In genomic region chr5:151427258-151427657, GRCh38 we compare ENCODE assay signal across 11 cellular contexts. TPM values are rescaled to one million over a fixed set of nuclear protein-coding genes. Genes with fewer than 3 reads are reported as not detected.
DNase-seq lines count a peak whose midpoint lies in the region; ATAC-seq and TF ChIP-seq lines count a peak whose summit lies in the region.
"Had no signal": no experiment of that assay in that cellular context is flagged by ENCODE, and none has a peak within 500 bp of the region (broad histone marks: within the 10 kb centered on the region; RNA-seq: fewer than 3 reads in every experiment).

No MANE protein-coding gene starts in this region.

- H3K27ac Mint-ChIP-seq in activated CD8-positive, alpha-beta T cell treated with anti-CD3 and anti-CD28 coated beads for 36 hours = no peak overlapping the region
- no peak overlapping the region for H3K27ac Mint-ChIP-seq in activated CD8-positive, alpha-beta T cell treated with anti-CD3 and anti-CD28 coated beads, Interleukin-2, amount 10 ng/mL, durations not matched to agents 7 days and 5 days
- H3K27ac Mint-ChIP-seq: effector memory CD8-positive, alpha-beta T cell had no signal

- intact Hi-C loops in activated CD8-positive, alpha-beta T cell treated with anti-CD3 and anti-CD28 coated beads for 36 hours (cut with micrococcal nuclease) = no loop called here

- DNase-seq in activated CD8-positive, alpha-beta T cell treated with anti-CD3 and anti-CD28 coated beads for 36 hours = no peak
- no peak for DNase-seq in activated CD8-positive, alpha-beta T cell treated with anti-CD3 and anti-CD28 coated beads, Interleukin-2, amount 10 ng/mL, durations not matched to agents 7 days and 5 days
- DNase-seq in stimulated activated CD8-positive, alpha-beta memory T cell treated with anti-CD3 and anti-CD28 coated beads, Interleukin-4, amount 100 ng/mL, for 48 hours = peak; percentile 30
- DNase-seq in activated effector memory CD4-positive, alpha-beta T cell treated with anti-CD3 and anti-CD28 coated beads, Interleukin-2, amount 50 U/mL, for 16 hours = no peak
- no peak for DNase-seq in cerebellum (ENCODE audit: low spot score)
- DNase-seq: effector memory CD8-positive, alpha-beta T cell; left ventricle myocardium inferior had no signal

- H3K4me1 Mint-ChIP-seq in activated CD8-positive, alpha-beta T cell treated with anti-CD3 and anti-CD28 coated beads for 36 hours (ENCODE audit: low read depth) = no peaks in the 10 kb centered on the region
- H3K4me1 Mint-ChIP-seq in activated CD8-positive, alpha-beta T cell treated with anti-CD3 and anti-CD28 coated beads, Interleukin-2, amount 10 ng/mL, durations not matched to agents 7 days and 5 days (ENCODE audit: low read depth) = no peaks in the 10 kb centered on the region

- H3K9me3 Mint-ChIP-seq in activated CD8-positive, alpha-beta T cell treated with anti-CD3 and anti-CD28 coated beads for 36 hours = peaks cover 2% of the 10 kb centered on the region
- H3K9me3 Mint-ChIP-seq in activated CD8-positive, alpha-beta T cell treated with anti-CD3 and anti-CD28 coated beads, Interleukin-2, amount 10 ng/mL, durations not matched to agents 7 days and 5 days (ENCODE audit: insufficient read depth) = no peaks in the 10 kb centered on the region
- H3K9me3 Mint-ChIP-seq: effector memory CD8-positive, alpha-beta T cell had no signal

- peaks cover 10% of the 10 kb centered on the region for H3K27me3 Mint-ChIP-seq in activated CD8-positive, alpha-beta T cell treated with anti-CD3 and anti-CD28 coated beads for 36 hours
- peaks cover 23% of the 10 kb centered on the region for H3K27me3 Mint-ChIP-seq in activated CD8-positive, alpha-beta T cell treated with anti-CD3 and anti-CD28 coated beads, Interleukin-2, amount 10 ng/mL, durations not matched to agents 7 days and 5 days (ENCODE audit: low read depth)

- TF ChIP-seq CTCF in activated CD8-positive, alpha-beta T cell treated with anti-CD3 and anti-CD28 coated beads for 36 hours (IDR thresholded peaks at IDR 0.05) = no peak

- CTCF ChIA-PET in activated CD8-positive, alpha-beta T cell treated with anti-CD3 and anti-CD28 coated beads for 36 hours (lab: Charles Lee) = interaction anchor here (1.2 kb wide), 1 partner anchor 96 kb away, joined by 3 read pairs; no protein-coding TSS in a partner anchor
- CTCF ChIA-PET in activated CD8-positive, alpha-beta T cell treated with anti-CD3 and anti-CD28 coated beads, Interleukin-2, amount 10 ng/mL, durations not matched to agents 7 days and 5 days (lab: Charles Lee) = no interaction called here

- H3K4me3 Mint-ChIP-seq in activated CD8-positive, alpha-beta T cell treated with anti-CD3 and anti-CD28 coated beads for 36 hours = no peak overlapping the region
- H3K4me3 Mint-ChIP-seq in activated CD8-positive, alpha-beta T cell treated with anti-CD3 and anti-CD28 coated beads, Interleukin-2, amount 10 ng/mL, durations not matched to agents 7 days and 5 days = no peak overlapping the region
- H3K4me3 Mint-ChIP-seq: effector memory CD8-positive, alpha-beta T cell had no signal

- POLR2A ChIA-PET in activated CD8-positive, alpha-beta T cell treated with anti-CD3 and anti-CD28 coated beads for 36 hours (lab: Charles Lee) = no interaction called here
- POLR2A ChIA-PET in activated CD8-positive, alpha-beta T cell treated with anti-CD3 and anti-CD28 coated beads, Interleukin-2, amount 10 ng/mL, durations not matched to agents 7 days and 5 days (lab: Charles Lee) = no interaction called here

- ATAC-seq in activated CD8-positive, alpha-beta T cell treated with anti-CD3 and anti-CD28 coated beads for 36 hours = peak; percentile 47
- ATAC-seq in activated CD8-positive, alpha-beta T cell treated with anti-CD3 and anti-CD28 coated beads, Interleukin-2, amount 10 ng/mL, durations not matched to agents 7 days and 5 days = no peak
- ATAC-seq in GM21723 (IDR thresholded peaks at IDR 0.05; ENCODE audit: unreplicated experiment) (peak; percentile 99), HG03442 (IDR thresholded peaks at IDR 0.05; ENCODE audit: unreplicated experiment) (peak; percentile 98), SK-N-SH treated with all-trans-retinoic acid at 6 μM for 48 hours (no peak)
- ATAC-seq: effector memory CD8-positive, alpha-beta T cell; HCT116 had no signal

- no peaks in the 10 kb centered on the region for H3K36me3 Mint-ChIP-seq in activated CD8-positive, alpha-beta T cell treated with anti-CD3 and anti-CD28 coated beads for 36 hours (ENCODE audit: low read depth)
- H3K36me3 Mint-ChIP-seq in activated CD8-positive, alpha-beta T cell treated with anti-CD3 and anti-CD28 coated beads, Interleukin-2, amount 10 ng/mL, durations not matched to agents 7 days and 5 days (ENCODE audit: low read depth) = no peaks in the 10 kb centered on the region

TF ChIP-seq in SK-N-SH treated with all-trans-retinoic acid at 6 μM for 48 hours, 23 proteins besides CTCF, POLR2A, EP300 and RAD21:
- TF ChIP-seq BACH2 (CRISPR knock-in tag; IDR thresholded peaks at IDR 0.05; ENCODE audit: borderline replicate concordance) = no peak

RNA-seq across cellular contexts. Expression of gene SLC36A1, which starts 20.1 kb away (rescaled TPM):
- 1 to 10 TPM; 3.5 to 3.7 TPM for total RNA-seq in activated CD8-positive, alpha-beta T cell treated with anti-CD3 and anti-CD28 coated beads for 36 hours
- 1 to 10 TPM; 6.6 to 7.7 TPM for total RNA-seq in activated CD8-positive, alpha-beta T cell treated with anti-CD3 and anti-CD28 coated beads, Interleukin-2, amount 10 ng/mL, durations not matched to agents 7 days and 5 days
- 14.1 TPM for total RNA-seq in cerebellum

Comparison
In these comparisons a context has a peak if more than half of its experiments do, and no peak if none do; other contexts are left out.
1. ATAC-seq: peak in activated CD8-positive, alpha-beta T cell treated with anti-CD3 and anti-CD28 coated beads for 36 hours (single experiment), GM21723 (single experiment) and HG03442 (single experiment); none in activated CD8-positive, alpha-beta T cell treated with anti-CD3 and anti-CD28 coated beads, Interleukin-2, amount 10 ng/mL, durations not matched to agents 7 days and 5 days (single experiment) and SK-N-SH treated with all-trans-retinoic acid at 6 μM for 48 hours (single experiment).